8 cellular contexts compared by ENCODE assay signal in genomic region chr14:56659964-56660551, GRCh38.
DNase-seq lines count a peak whose midpoint lies in the region; ATAC-seq lines count a peak whose summit lies in the region.

No MANE protein-coding gene starts in this region.

- ATAC-seq in HG02588 (IDR thresholded peaks at IDR 0.05; ENCODE audit: unreplicated experiment) = no peak

- peak; percentile 37 to 79 (median 55) for DNase-seq in NCI-H1417 (lab: John Stamatoyannopoulos, UW)
- DNase-seq in NCI-H1417 treated with DMSO at 0.1 percent for 48 hours (lab: John Stamatoyannopoulos, UW) = no peak
- peak; percentile 55 for DNase-seq in LoVo (ENCODE audit: low spot score)
- peak; percentile 75 for DNase-seq in RKO (ENCODE audit: low spot score)
- peak; percentile 17 for DNase-seq in fibroblast of the conjunctiva (ENCODE audit: low read depth)
- peak; percentile 61 for DNase-seq in renal cortical epithelial cell (ENCODE audit: low read depth)
- DNase-seq in cortex of kidney (lab: John Stamatoyannopoulos, UW) = no peak

Comparison
In these comparisons a context has a peak if more than half of its experiments do, and no peak if none do; other contexts are left out.
1. DNase-seq: peak in NCI-H1417 (3 of 3), LoVo (single experiment), RKO (single experiment), fibroblast of the conjunctiva (single experiment) and renal cortical epithelial cell (single experiment); none in NCI-H1417 treated with DMSO at 0.1 percent for 48 hours (single experiment) and cortex of kidney (single experiment).